ENCODE assay signal across 25 cellular contexts in genomic region chr5:161925960-161926359, GRCh38.
DNase-seq lines count a peak whose midpoint lies in the region; ATAC-seq and TF ChIP-seq lines count a peak whose summit lies in the region.
"Had no signal": no experiment of that assay in that cellular context is flagged by ENCODE, and none has a peak within 500 bp of the region (broad histone marks: within the 10 kb centered on the region; RNA-seq: fewer than 3 reads in every experiment).

No MANE protein-coding gene starts in this region.

- H3K27me3 Mint-ChIP-seq in WTC11 (ENCODE audit: low read depth), result no peaks in the 10 kb centered on the region
- no peaks in the 10 kb centered on the region for H3K27me3 Mint-ChIP-seq in stimulated activated memory B cell treated with anti-CD40 and anti-IgM and Interleukin-4, amounts not matched to agents 10 μg/mL and 1 μg/mL and 100 μg/mL, for 72 hours
- H3K27me3 Mint-ChIP-seq: activated CD4-positive, alpha-beta memory T cell treated with anti-CD3 and anti-CD28 coated beads, Interleukin-2, amount 10 ng/mL, durations not matched to agents 7 days and 5 days; CD4-positive, CD25-positive, alpha-beta regulatory T cell had no signal

- H3K9me3 Mint-ChIP-seq in WTC11, result peaks cover 28% of the 10 kb centered on the region
- peaks cover 8% of the 10 kb centered on the region for H3K9me3 Mint-ChIP-seq in stimulated activated memory B cell treated with anti-CD40 and anti-IgM and Interleukin-4, amounts not matched to agents 10 μg/mL and 1 μg/mL and 100 μg/mL, for 72 hours

- ATAC-seq in WTC11, result no peak; the same call in 1 of the 2 replicates
- no peak for ATAC-seq in stimulated activated memory B cell treated with anti-CD40 and anti-IgM and Interleukin-4, amounts not matched to agents 10 μg/mL and 1 μg/mL and 100 μg/mL, for 72 hours
- no peak for ATAC-seq in GM21367 (IDR thresholded peaks at IDR 0.05; ENCODE audit: unreplicated experiment)
- ATAC-seq: right cardiac atrium, Right ventricle myocardium inferior had no signal

- no peak overlapping the region for H3K27ac Mint-ChIP-seq in WTC11
- H3K27ac Mint-ChIP-seq in stimulated activated memory B cell treated with anti-CD40 and anti-IgM and Interleukin-4, amounts not matched to agents 10 μg/mL and 1 μg/mL and 100 μg/mL, for 72 hours, result no peak overlapping the region
- H3K27ac Mint-ChIP-seq: activated CD4-positive, alpha-beta memory T cell treated with anti-CD3 and anti-CD28 coated beads, Interleukin-2, amount 10 ng/mL, durations not matched to agents 7 days and 5 days; CD4-positive, CD25-positive, alpha-beta regulatory T cell had no signal

- H3K27me3 ChIP-seq in GM06990 (replicated peaks; ENCODE audit: control insufficient read depth, insufficient read depth, low read length), result no peaks in the 10 kb centered on the region
- H3K27me3 ChIP-seq: dorsolateral prefrontal cortex, spleen had no signal

- peaks cover 12% of the 10 kb centered on the region for H3K36me3 Mint-ChIP-seq in WTC11
- H3K36me3 Mint-ChIP-seq in stimulated activated memory B cell treated with anti-CD40 and anti-IgM and Interleukin-4, amounts not matched to agents 10 μg/mL and 1 μg/mL and 100 μg/mL, for 72 hours, result no peaks in the 10 kb centered on the region
- H3K36me3 Mint-ChIP-seq: CD4-positive, CD25-positive, alpha-beta regulatory T cell had no signal

- no peak for DNase-seq in GM06990 (ENCODE audit: extremely low read depth, insufficient read length)
- DNase-seq in HT-29 (ENCODE audit: low spot score), result peak; percentile 22
- DNase-seq in WTC11 (ENCODE audit: low spot score), result peak; percentile 21
- DNase-seq in NCI-H2171 (lab: John Stamatoyannopoulos, UW), result no peak
- DNase-seq: activated CD4-positive, alpha-beta memory T cell treated with anti-CD3 and anti-CD28 coated beads, Interleukin-2, amount 10 ng/mL, durations not matched to agents 7 days and 5 days; activated gamma-delta T cell; CD4-positive, CD25-positive, alpha-beta regulatory T cell; cerebellar nuclear complex; DMS153; dorsolateral prefrontal cortex; NCI-H1048; NCI-H187 treated with DMSO at 0.1 percent for 48 hours; NCI-H226; NCI-H748 treated with DMSO at 0.1 percent for 48 hours; OCI-M1; right cardiac atrium; spleen; stimulated activated CD4-positive, alpha-beta T cell treated with anti-CD3 and anti-CD28 coated beads, Interleukin-4, amount 100 ng/mL, for 4 hours; stimulated activated naive CD4-positive, alpha-beta T cell treated with Interleukin-2 at 50 U/mL for 16 hours had no signal

- no peaks in the 10 kb centered on the region for H3K36me3 ChIP-seq in GM06990 (ENCODE audit: control insufficient read depth, insufficient read depth, low read length)
- H3K36me3 ChIP-seq: spleen had no signal

- CTCF ChIA-PET in WTC11 (lab: Charles Lee), result interaction anchor here (0.8 kb wide), 1 partner anchor 377 kb away, joined by 3 read pairs; no protein-coding TSS in a partner anchor

- H3K4me3 Mint-ChIP-seq in WTC11, result no peak overlapping the region
- H3K4me3 Mint-ChIP-seq in stimulated activated memory B cell treated with anti-CD40 and anti-IgM and Interleukin-4, amounts not matched to agents 10 μg/mL and 1 μg/mL and 100 μg/mL, for 72 hours, result no peak overlapping the region
- H3K4me3 Mint-ChIP-seq: activated CD4-positive, alpha-beta memory T cell treated with anti-CD3 and anti-CD28 coated beads, Interleukin-2, amount 10 ng/mL, durations not matched to agents 7 days and 5 days; CD4-positive, CD25-positive, alpha-beta regulatory T cell; neural crest cell had no signal

- H3K4me3 ChIP-seq in GM06990 (replicated peaks; ENCODE audit: low read depth, low read length), result no peak overlapping the region
- H3K4me3 ChIP-seq: dorsolateral prefrontal cortex, lung, spleen had no signal

- POLR2A ChIA-PET in WTC11 (lab: Charles Lee), result no interaction called here

- TF ChIP-seq CTCF in C4-2B (conservative IDR thresholded peaks at IDR 0.05), result peak; percentile 47
- peak; percentile 38 for TF ChIP-seq CTCF in GM06990 (IDR thresholded peaks at IDR 0.05; ENCODE audit: insufficient read depth, low read length, poor library complexity, severe bottlenecking)
- no peak for TF ChIP-seq CTCF in WTC11 (IDR thresholded peaks at IDR 0.05)

- H3K27ac ChIP-seq in C4-2B, result no peak overlapping the region
- H3K27ac ChIP-seq: dorsolateral prefrontal cortex, spleen had no signal

- no peaks in the 10 kb centered on the region for H3K4me1 Mint-ChIP-seq in WTC11
- H3K4me1 Mint-ChIP-seq in stimulated activated memory B cell treated with anti-CD40 and anti-IgM and Interleukin-4, amounts not matched to agents 10 μg/mL and 1 μg/mL and 100 μg/mL, for 72 hours, result no peaks in the 10 kb centered on the region
- H3K4me1 Mint-ChIP-seq: activated CD4-positive, alpha-beta memory T cell treated with anti-CD3 and anti-CD28 coated beads, Interleukin-2, amount 10 ng/mL, durations not matched to agents 7 days and 5 days; CD4-positive, CD25-positive, alpha-beta regulatory T cell; neural crest cell had no signal

TF ChIP-seq in WTC11, 78 proteins besides CTCF, POLR2A, EP300 and RAD21:
- TF ChIP-seq ATF1 (CRISPR knock-in tag; IDR thresholded peaks at IDR 0.05), result no peak

Comparison
In these comparisons a context has a peak if more than half of its experiments do, and no peak if none do; other contexts are left out.
1. DNase-seq: peak in HT-29 (single experiment) and WTC11 (single experiment); none in GM06990 (single experiment) and NCI-H2171 (single experiment).